ENCODE assay signal across 8 cellular contexts in the genomic region with DNA sequence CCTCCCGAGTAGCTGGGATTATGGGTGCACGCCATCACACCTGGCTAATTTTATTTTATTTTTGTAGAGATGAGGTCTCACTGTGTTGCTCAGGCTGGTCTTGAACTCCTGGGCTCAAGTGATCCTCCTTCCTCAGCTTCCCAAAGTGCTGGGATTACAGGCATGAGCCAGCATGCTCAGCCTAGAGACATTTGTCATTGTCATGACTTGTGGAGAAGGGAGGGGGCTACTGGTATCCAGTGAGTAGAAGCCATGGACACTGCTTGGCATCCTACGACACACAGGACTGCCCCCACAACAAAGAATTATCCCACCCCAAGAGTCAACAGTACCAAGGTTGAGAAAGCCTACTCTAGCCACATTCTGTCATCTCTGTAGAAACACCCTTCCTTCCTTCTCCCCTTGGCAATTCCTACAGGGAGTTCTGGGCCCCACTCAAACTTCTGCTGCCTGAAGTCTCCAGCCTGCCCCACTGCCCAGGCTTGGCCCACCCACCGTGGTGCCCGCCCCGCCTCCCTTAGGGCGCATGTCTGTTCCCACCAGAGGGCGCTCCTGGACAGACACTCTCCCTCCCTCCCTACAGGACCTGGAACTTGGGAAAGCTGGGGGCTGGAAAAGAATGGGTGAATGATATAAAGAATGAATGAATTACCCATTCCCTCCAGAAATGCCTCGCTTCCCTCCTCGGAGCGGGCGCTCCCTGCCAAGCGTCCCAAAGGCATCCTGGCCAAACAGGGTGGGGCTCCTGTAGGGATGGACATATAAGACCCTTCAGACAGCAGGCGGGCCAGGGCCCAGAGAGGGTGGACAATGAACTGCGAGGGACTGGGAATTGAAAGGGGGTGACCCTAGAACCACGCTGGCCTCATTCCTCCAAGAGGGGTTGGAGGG. TPM values are rescaled to one million over a fixed set of nuclear protein-coding genes. Genes with fewer than 3 reads are reported as not detected.
DNase-seq lines count a peak whose midpoint lies in the region; ATAC-seq and TF ChIP-seq lines count a peak whose summit lies in the region.

No MANE protein-coding gene starts in this region.

- 35 to 48% methylated on average over 8 to 12 of the region's 16 CpGs for WGBS in gastroesophageal sphincter (ENCODE audit: low coverage in 1 of 2), 2 donors

- H3K4me1 ChIP-seq in gastroesophageal sphincter = peaks cover 0 to 47% (median 23%) of the 10 kb centered on the region in 3 donors
- H3K4me1 ChIP-seq in tibial artery = peaks cover 0 to 29% (median 21%) of the 10 kb centered on the region in 4 donors

- DNase-seq in DMS114 treated with DMSO at 0.1 percent for 48 hours (lab: John Stamatoyannopoulos, UW; ENCODE audit: unreplicated experiment) (peak; percentile 13), LHCN-M2 (ENCODE audit: low read depth) (peak; percentile 77), SHP77 (lab: John Stamatoyannopoulos, UW) (peak; percentile 45 to 70), activated gamma-delta T cell treated with Interleukin-2 at 50 U/mL for 16 hours (peak; percentile 82), omental fat pad (ENCODE audit: low spot score) (peak; percentile 96), tibial artery (peak; percentile 85 to 88)

- H3K9me3 ChIP-seq in gastroesophageal sphincter (no peaks in the 10 kb centered on the region), tibial artery (no peaks in the 10 kb centered on the region)

- no peak overlapping the region for H3K4me3 ChIP-seq in gastroesophageal sphincter
- H3K4me3 ChIP-seq in tibial artery = no peak overlapping the region

- ATAC-seq in gastroesophageal sphincter (no peak), omental fat pad (ENCODE audit: low FRiP score) (peak; percentile 38), HG02973 (IDR thresholded peaks at IDR 0.05; ENCODE audit: unreplicated experiment) (no peak)

- peak overlapping the region in 3 of 4 donors; percentile 95 to 98 (median 97) for H3K27ac ChIP-seq in gastroesophageal sphincter
- peak overlapping the region; percentile 97 to 98 for H3K27ac ChIP-seq in tibial artery

- TF ChIP-seq EP300 in gastroesophageal sphincter (IDR thresholded peaks at IDR 0.05) = no peak

- H3K36me3 ChIP-seq in gastroesophageal sphincter (no peaks in the 10 kb centered on the region), tibial artery (no peaks in the 10 kb centered on the region)

- intact Hi-C loops in tibial artery (cut with DNase I; ENCODE audit: low total_unique reads) = no loop called here

- no peaks in the 10 kb centered on the region for H3K27me3 ChIP-seq in gastroesophageal sphincter
- no peaks in the 10 kb centered on the region for H3K27me3 ChIP-seq in tibial artery

- peak in 3 of 4 experiments; percentile 78 to 91 (median 78) for TF ChIP-seq CTCF in gastroesophageal sphincter (IDR thresholded peaks at IDR 0.05)
- no peak for TF ChIP-seq CTCF in omental fat pad (IDR thresholded peaks at IDR 0.05)
- TF ChIP-seq CTCF in tibial artery (IDR thresholded peaks at IDR 0.05) = peak; percentile 68 to 81

- TF ChIP-seq POLR2A in gastroesophageal sphincter (IDR thresholded peaks at IDR 0.05) = no peak

RNA-seq across cellular contexts. Expression of gene EMP3, which starts 5.5 kb away (rescaled TPM):
- total RNA-seq in LHCN-M2 (2014; rRNA removed) = 184 and 258 TPM in 2 replicates
- 937 TPM for polyA plus RNA-seq in LHCN-M2 (2012)
- 10 to 100 TPM; 36.3 to 74.2 (median 56.5) TPM for total RNA-seq in gastroesophageal sphincter
- 100 to 1,000 TPM in 1 of 4 donors, 10 to 100 TPM in 3; 48.6 to 173 (median 58.9) TPM for total RNA-seq in omental fat pad

RNA-seq across cellular contexts. Expression of gene TMEM143, which starts 43.8 kb away (rescaled TPM):
- 7.3 and 7.6 TPM in 2 replicates for total RNA-seq in LHCN-M2 (2014; rRNA removed)
- polyA plus RNA-seq in LHCN-M2 (2012) = 5.8 TPM
- 10 to 100 TPM in 1 of 4 donors, 1 to 10 TPM in 3; 2.8 to 13.1 (median 6.6) TPM for total RNA-seq in gastroesophageal sphincter
- 10 to 100 TPM in 1 of 4 donors, 1 to 10 TPM in 3; 2.0 to 11.5 (median 5.1) TPM for total RNA-seq in omental fat pad

RNA-seq across cellular contexts. Expression of gene SYNGR4, which starts 44.3 kb away (rescaled TPM):
- total RNA-seq in LHCN-M2 (2014; rRNA removed) = not detected in 2 replicates
- not detected for polyA plus RNA-seq in LHCN-M2 (2012)
- not detected for total RNA-seq in gastroesophageal sphincter
- total RNA-seq in omental fat pad = not detected

RNA-seq across cellular contexts. Expression of gene ZNF114, which starts 50.0 kb away (rescaled TPM):
- 0.13 TPM in 1 of 2 replicates, not detected in the other for total RNA-seq in LHCN-M2 (2014; rRNA removed)
- polyA plus RNA-seq in LHCN-M2 (2012) = 0.16 TPM
- under 1 TPM in 2 of 4 donors, not detected in 2; 0.27 to 0.64 TPM for total RNA-seq in gastroesophageal sphincter
- total RNA-seq in omental fat pad = under 1 TPM in 1 of 4 donors, not detected in 3; 0.47 TPM

Comparison
In these comparisons a context has a peak if more than half of its experiments do, and no peak if none do; other contexts are left out.
1. DNase-seq: peak in every context shown above with its lines; median percentile 96 in omental fat pad; 86 in tibial artery; 82 in activated gamma-delta T cell treated with Interleukin-2 at 50 U/mL for 16 hours; 77 in LHCN-M2; 58 in SHP77; 13 in DMS114 treated with DMSO at 0.1 percent for 48 hours.
2. CTCF ChIP-seq: peak in gastroesophageal sphincter (3 of 4) and tibial artery (2 of 2); none in omental fat pad (0 of 3).